ENCODE assay signal across 20 cellular contexts in the genomic region with DNA sequence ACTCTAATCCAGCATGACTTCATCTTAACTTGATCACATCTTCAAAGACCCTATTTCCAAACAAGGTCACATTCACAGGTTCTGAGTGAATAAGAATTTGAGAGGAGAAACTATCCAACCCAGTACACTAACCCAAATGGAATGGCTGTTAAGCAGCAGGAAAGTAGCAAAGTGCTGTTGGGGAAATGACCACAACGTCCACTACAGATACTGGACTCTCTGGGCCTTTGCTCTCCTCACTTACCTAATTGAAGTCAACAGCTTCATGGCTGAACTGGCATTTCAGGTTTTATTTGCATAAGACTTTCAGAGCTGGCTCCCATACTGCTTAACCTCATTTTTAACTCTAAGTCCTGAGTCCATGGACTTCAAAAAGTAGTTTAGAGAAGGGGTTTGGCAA.
"Had no signal": no experiment of that assay in that cellular context is flagged by ENCODE, and none has a peak within 500 bp of the region (broad histone marks: within the 10 kb centered on the region; RNA-seq: fewer than 3 reads in every experiment).

No MANE protein-coding gene starts in this region.

- H3K4me3 ChIP-seq: dorsolateral prefrontal cortex, heart right ventricle, upper lobe of left lung had no signal

- H3K36me3 Mint-ChIP-seq: activated naive CD8-positive, alpha-beta T cell treated with anti-CD3 and anti-CD28 coated beads, Interleukin-2, amount 10 ng/mL, durations not matched to agents 7 days and 5 days; naive B cell; T-cell had no signal

- H3K27ac Mint-ChIP-seq: activated CD4-positive, alpha-beta T cell treated with anti-CD3 and anti-CD28 coated beads for 36 hours; activated CD8-positive, alpha-beta T cell treated with anti-CD3 and anti-CD28 coated beads for 36 hours; activated naive CD8-positive, alpha-beta T cell treated with anti-CD3 and anti-CD28 coated beads, Interleukin-2, amount 10 ng/mL, durations not matched to agents 7 days and 5 days; activated T-cell treated with anti-CD3 and anti-CD28 coated beads, Interleukin-2, amount 50 U/mL, for 72 hours; naive B cell; T-cell had no signal

- H3K27me3 Mint-ChIP-seq: activated CD4-positive, alpha-beta T cell treated with anti-CD3 and anti-CD28 coated beads for 36 hours had no signal

- DNase-seq: activated CD4-positive, alpha-beta T cell treated with anti-CD3 and anti-CD28 coated beads for 36 hours; activated CD8-positive, alpha-beta memory T cell treated with anti-CD3 and anti-CD28 coated beads, Interleukin-2, amount 50 U/mL, for 4 hours; activated CD8-positive, alpha-beta T cell treated with anti-CD3 and anti-CD28 coated beads for 36 hours; activated gamma-delta T cell treated with Interleukin-2 at 50 U/mL for 16 hours; activated naive CD8-positive, alpha-beta T cell treated with anti-CD3 and anti-CD28 coated beads, Interleukin-2, amount 10 ng/mL, durations not matched to agents 7 days and 5 days; activated T-cell treated with anti-CD3 and anti-CD28 coated beads, Interleukin-2, amount 50 U/mL, for 72 hours; anterior cingulate cortex; dorsolateral prefrontal cortex; foreskin keratinocyte; heart right ventricle; kidney; naive B cell; posterior cingulate gyrus; right cardiac atrium; stimulated activated CD4-positive, alpha-beta T cell treated with anti-CD3 and anti-CD28 coated beads, Interleukin-2, amount 100 ng/mL, for 24 hours; stimulated activated naive CD4-positive, alpha-beta T cell treated with Interleukin-2 at 50 U/mL for 16 hours; T-cell; WERI-Rb-1 had no signal

- H3K4me1 ChIP-seq: foreskin keratinocyte, heart right ventricle, upper lobe of left lung had no signal

- FAIRE-seq: endometrium, kidney had no signal

- H3K36me3 ChIP-seq: heart right ventricle, upper lobe of left lung, WERI-Rb-1 had no signal

- H3K27ac ChIP-seq: dorsolateral prefrontal cortex, foreskin keratinocyte, heart right ventricle, upper lobe of left lung, WERI-Rb-1 had no signal

- ATAC-seq: activated CD4-positive, alpha-beta T cell treated with anti-CD3 and anti-CD28 coated beads for 36 hours; activated CD8-positive, alpha-beta T cell treated with anti-CD3 and anti-CD28 coated beads for 36 hours; activated T-cell treated with anti-CD3 and anti-CD28 coated beads, Interleukin-2, amount 50 U/mL, for 72 hours; foreskin keratinocyte; heart right ventricle; right cardiac atrium; T-cell had no signal

- H3K9me3 ChIP-seq: heart right ventricle, upper lobe of left lung had no signal

- H3K4me1 Mint-ChIP-seq: activated CD4-positive, alpha-beta T cell treated with anti-CD3 and anti-CD28 coated beads for 36 hours; naive B cell had no signal

- H3K9me3 Mint-ChIP-seq: activated CD8-positive, alpha-beta T cell treated with anti-CD3 and anti-CD28 coated beads for 36 hours; activated T-cell treated with anti-CD3 and anti-CD28 coated beads, Interleukin-2, amount 50 U/mL, for 72 hours had no signal

- H3K4me3 Mint-ChIP-seq: activated CD4-positive, alpha-beta T cell treated with anti-CD3 and anti-CD28 coated beads for 36 hours; activated CD8-positive, alpha-beta T cell treated with anti-CD3 and anti-CD28 coated beads for 36 hours; activated naive CD8-positive, alpha-beta T cell treated with anti-CD3 and anti-CD28 coated beads, Interleukin-2, amount 10 ng/mL, durations not matched to agents 7 days and 5 days; activated T-cell treated with anti-CD3 and anti-CD28 coated beads, Interleukin-2, amount 50 U/mL, for 72 hours; naive B cell; T-cell had no signal

- H3K27me3 ChIP-seq: dorsolateral prefrontal cortex, upper lobe of left lung had no signal
